Comparison of ENCODE assay signal across 23 cellular contexts in the genomic region with DNA sequence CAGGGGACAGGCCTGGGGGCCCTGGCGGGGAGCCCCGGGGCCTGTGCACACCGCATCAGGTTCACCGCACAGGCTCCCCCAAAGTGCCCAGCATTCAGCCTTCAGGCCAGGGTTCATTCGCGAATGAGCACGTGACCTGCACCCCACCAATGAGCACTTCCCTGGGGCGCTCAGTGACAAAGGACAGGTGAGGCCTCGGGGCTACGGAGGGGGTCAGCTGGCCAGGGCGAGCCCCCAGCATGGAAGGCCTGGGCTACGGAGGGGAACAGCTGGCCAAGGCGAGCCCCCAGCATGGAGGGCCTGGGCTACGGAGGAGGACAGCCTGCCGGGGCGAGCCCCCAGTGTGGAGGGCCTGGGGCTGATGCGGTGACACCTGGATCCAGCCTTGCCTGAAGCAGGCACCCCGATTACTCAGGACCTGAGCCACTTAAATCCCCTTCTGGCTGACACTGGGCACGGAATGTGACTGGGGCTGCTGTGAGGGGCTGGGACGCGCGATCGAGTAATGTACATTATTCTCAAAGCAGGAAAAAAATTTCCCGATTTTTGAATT.
"Had no signal": no experiment of that assay in that cellular context is flagged by ENCODE, and none has a peak within 500 bp of the region (broad histone marks: within the 10 kb centered on the region; RNA-seq: fewer than 3 reads in every experiment).

No MANE protein-coding gene starts in this region.

- H3K36me3 ChIP-seq: pancreas, thoracic aorta, uterus had no signal

- FAIRE-seq: endothelial cell of umbilical vein, pancreas had no signal

- H3K27me3 ChIP-seq: esophagus muscularis mucosa, foreskin keratinocyte, gastroesophageal sphincter, heart right ventricle, neutrophil, pancreas, spleen, tibial nerve, upper lobe of right lung, uterus had no signal

- H3K4me3 ChIP-seq: coronary artery, esophagus muscularis mucosa, gastroesophageal sphincter, heart right ventricle, lung, pancreas, skin epidermis, spleen, thoracic aorta, tibial nerve, upper lobe of right lung, uterus had no signal

- ATAC-seq: foreskin keratinocyte; gastroesophageal sphincter; heart right ventricle; natural killer cell; pancreas; stimulated activated naive B cell treated with anti-CD40 and anti-IgM and Interleukin-4, amounts not matched to agents 10 μg/mL and 1 μg/mL and 100 μg/mL, for 72 hours; upper lobe of right lung had no signal

- DNase-seq: dermis blood vessel endothelial cell; effector memory CD4-positive, alpha-beta T cell; foreskin keratinocyte; heart right ventricle; hippocampal formation; islet precursor cell; kidney glomerular epithelial cell; natural killer cell; spleen; stimulated activated CD4-positive, alpha-beta T cell treated with anti-CD3 and anti-CD28 coated beads, Interleukin-2, amount 100 ng/mL, for 48 hours; stimulated activated naive B cell treated with anti-CD40 and anti-IgM and Interleukin-4, amounts not matched to agents 10 μg/mL and 1 μg/mL and 100 μg/mL, for 72 hours; upper lobe of right lung; uterus had no signal

- H3K9me3 ChIP-seq: esophagus muscularis mucosa, gastroesophageal sphincter, heart right ventricle, neutrophil, pancreas, spleen, thoracic aorta, tibial nerve, upper lobe of right lung, uterus had no signal

- H3K27ac ChIP-seq: coronary artery, esophagus muscularis mucosa, foreskin keratinocyte, gastroesophageal sphincter, heart right ventricle, neutrophil, pancreas, skin epidermis, spleen, thoracic aorta, tibial nerve, upper lobe of right lung, uterus had no signal

- H3K4me1 ChIP-seq: esophagus muscularis mucosa, foreskin keratinocyte, gastroesophageal sphincter, heart right ventricle, pancreas, tibial nerve, upper lobe of right lung, uterus had no signal
